Comparison of ENCODE assay signal across 30 cellular contexts in genomic region chr12:63952980-63953379, GRCh38.
"Had no signal": no experiment of that assay in that cellular context is flagged by ENCODE, and none has a peak within 500 bp of the region (broad histone marks: within the 10 kb centered on the region; RNA-seq: fewer than 3 reads in every experiment).

No MANE protein-coding gene starts in this region.

- H3K9me3 ChIP-seq: adrenal gland, body of pancreas, colonic mucosa, esophagus squamous epithelium, gastroesophageal sphincter, heart right ventricle had no signal

- H3K27me3 ChIP-seq: adrenal gland, body of pancreas, cardiac muscle cell, colonic mucosa, esophagus squamous epithelium, gastroesophageal sphincter, heart right ventricle, hepatocyte had no signal

- H2AFZ ChIP-seq: hepatocyte had no signal

- DNase-seq: activated B cell treated with CpG ODN at 0.5 μM for 24 hours; activated CD4-positive, alpha-beta memory T cell treated with anti-CD3 and anti-CD28 coated beads for 36 hours; activated CD4-positive, alpha-beta T cell treated with anti-CD3 and anti-CD28 coated beads for 48 hours; activated CD8-positive, alpha-beta memory T cell treated with anti-CD3 and anti-CD28 coated beads, Interleukin-2, amount 10 ng/mL, durations not matched to agents 7 days and 5 days; activated CD8-positive, alpha-beta memory T cell treated with anti-CD3 and anti-CD28 coated beads, Interleukin-2, amount 50 U/mL, for 4 hours; activated CD8-positive, alpha-beta T cell treated with anti-CD3 and anti-CD28 coated beads, Interleukin-2, amount 10 ng/mL, durations not matched to agents 7 days and 5 days; activated effector memory CD4-positive, alpha-beta T cell treated with anti-CD3 and anti-CD28 coated beads, Interleukin-2, amount 50 U/mL, for 16 hours; activated naive CD4-positive, alpha-beta T cell treated with anti-CD3 and anti-CD28 coated beads for 36 hours; activated naive CD8-positive, alpha-beta T cell treated with anti-CD3 and anti-CD28 coated beads for 36 hours; activated naive CD8-positive, alpha-beta T cell treated with anti-CD3 and anti-CD28 coated beads, Interleukin-2, amount 50 U/mL, for 24 hours; activated T-cell treated with anti-CD3 and anti-CD28 coated beads, Interleukin-2, amount 50 U/mL, for 1 hour; activated T-cell treated with anti-CD3 and anti-CD28 coated beads, Interleukin-2, amount 50 U/mL, for 48 hours; adrenal gland; amygdala; aorta; body of pancreas; central memory CD4-positive, alpha-beta T cell; cerebellar nuclear complex; colonic mucosa; effector CD8-positive, alpha-beta T cell; esophagus squamous epithelium; foreskin melanocyte; heart right ventricle; T1000; WERI-Rb-1 had no signal

- H3K4me3 ChIP-seq: adrenal gland, body of pancreas, cardiac muscle cell, colonic mucosa, esophagus squamous epithelium, gastroesophageal sphincter, heart right ventricle, hepatocyte had no signal

- H3K36me3 ChIP-seq: adrenal gland, cardiac muscle cell, colonic mucosa, esophagus squamous epithelium, gastroesophageal sphincter, heart right ventricle, WERI-Rb-1 had no signal

- ATAC-seq: activated CD4-positive, CD25-positive, alpha-beta regulatory T cell treated with anti-CD3 and anti-CD28 coated beads, Interleukin-2, amount 50 U/mL, for 24 hours; activated CD8-positive, alpha-beta memory T cell treated with anti-CD3 and anti-CD28 coated beads, Interleukin-2, amount 10 ng/mL, durations not matched to agents 7 days and 5 days; activated CD8-positive, alpha-beta T cell treated with anti-CD3 and anti-CD28 coated beads, Interleukin-2, amount 10 ng/mL, durations not matched to agents 7 days and 5 days; activated naive CD8-positive, alpha-beta T cell treated with anti-CD3 and anti-CD28 coated beads, Interleukin-2, amount 50 U/mL, for 24 hours; body of pancreas; gastroesophageal sphincter; heart right ventricle had no signal

- H3K4me2 ChIP-seq: hepatocyte had no signal

- H3K4me1 ChIP-seq: colonic mucosa had no signal

- H3K27ac ChIP-seq: adrenal gland, body of pancreas, cardiac muscle cell, colonic mucosa, epithelial cell of prostate, esophagus squamous epithelium, gastroesophageal sphincter, heart right ventricle, hepatocyte, WERI-Rb-1 had no signal
